Comparison of ENCODE assay signal across 1 cellular context in genomic region chr3:122572940-122573412, GRCh38.
TF ChIP-seq lines count a peak whose summit lies in the region.

No MANE protein-coding gene starts in this region.

TF ChIP-seq in HEK293, 187 proteins besides CTCF, POLR2A, EP300 and RAD21 (continued from another document and continues in another):
- no peak for TF ChIP-seq ZNF518A (tag by site-specific recombination; conservative IDR thresholded peaks at IDR 0.05; ENCODE audit: low read depth)
- 0 out of 2 replicates have a peak, but pooled peaks have one; percentile 24 for TF ChIP-seq ZNF366 (tag by site-specific recombination; conservative IDR thresholded peaks at IDR 0.05)
- TF ChIP-seq ZNF19 (tag by site-specific recombination; IDR thresholded peaks at IDR 0.05; ENCODE audit: low read depth) = no peak
- TF ChIP-seq KLF16 (tag by site-specific recombination; IDR thresholded peaks at IDR 0.05) = no peak
- TF ChIP-seq SCRT1 (tag by site-specific recombination; IDR thresholded peaks at IDR 0.05; ENCODE audit: borderline replicate concordance) = no peak
- TF ChIP-seq ZFP37 (tag by site-specific recombination; IDR thresholded peaks at IDR 0.05) = no peak
- TF ChIP-seq ZNF660 (tag by site-specific recombination; IDR thresholded peaks at IDR 0.05) = 0 out of 2 replicates have a peak, but pooled peaks have one; percentile 49
- TF ChIP-seq ZNF791 (tag by site-specific recombination; IDR thresholded peaks at IDR 0.05) = no peak
- peak; percentile 76; the same call in 1 of the 2 replicates for TF ChIP-seq SP7 (tag by site-specific recombination; IDR thresholded peaks at IDR 0.05)
- TF ChIP-seq GLIS2 (tag by site-specific recombination; IDR thresholded peaks at IDR 0.05) = peak; percentile 75
- TF ChIP-seq ZBTB49 (tag by site-specific recombination; IDR thresholded peaks at IDR 0.05; ENCODE audit: low read depth) = no peak
- TF ChIP-seq ZNF692 (tag by site-specific recombination; IDR thresholded peaks at IDR 0.05) = no peak
- TF ChIP-seq ZNF514 (tag by site-specific recombination; IDR thresholded peaks at IDR 0.05) = no peak
- no peak for TF ChIP-seq ZNF132 (tag by site-specific recombination; IDR thresholded peaks at IDR 0.05; ENCODE audit: borderline replicate concordance)
- TF ChIP-seq ZNF830 (tag by site-specific recombination; IDR thresholded peaks at IDR 0.05; ENCODE audit: low read depth) = no peak
- TF ChIP-seq ZNF423 (tag by site-specific recombination; IDR thresholded peaks at IDR 0.05) = no peak
- TF ChIP-seq REST (tag by site-specific recombination; IDR thresholded peaks at IDR 0.05) = no peak
- no peak for TF ChIP-seq TSHZ1 (tag by site-specific recombination; IDR thresholded peaks at IDR 0.05; ENCODE audit: borderline replicate concordance)
- TF ChIP-seq GFI1B (tag by site-specific recombination; IDR thresholded peaks at IDR 0.05) = 0 out of 2 replicates have a peak, but pooled peaks have one; percentile 60
- no peak for TF ChIP-seq EGR2 (tag by site-specific recombination; IDR thresholded peaks at IDR 0.05; ENCODE audit: low read depth)
- no peak for TF ChIP-seq TCF7L2 (IDR thresholded peaks at IDR 0.05; ENCODE audit: borderline replicate concordance, low read depth, low read length)
- no peak for TF ChIP-seq ZNF23 (tag by site-specific recombination; IDR thresholded peaks at IDR 0.05; ENCODE audit: borderline replicate concordance)
- TF ChIP-seq ZNF184 (tag by site-specific recombination; IDR thresholded peaks at IDR 0.05) = 0 out of 2 replicates have a peak, but pooled peaks have one; percentile 23
- TF ChIP-seq BCL6B (tag by site-specific recombination; IDR thresholded peaks at IDR 0.05) = peak; percentile 49; the same call in 1 of the 2 replicates
- no peak for TF ChIP-seq YY1 (tag by site-specific recombination; IDR thresholded peaks at IDR 0.05)
- TF ChIP-seq ZNF433 (tag by site-specific recombination; IDR thresholded peaks at IDR 0.05; ENCODE audit: low read depth) = no peak
- TF ChIP-seq ZNF677 (tag by site-specific recombination; IDR thresholded peaks at IDR 0.05) = no peak
- TF ChIP-seq ZNF248 (tag by site-specific recombination; IDR thresholded peaks at IDR 0.05) = no peak
- peak; percentile 30; the same call in 1 of the 2 replicates for TF ChIP-seq HIC1 (tag by site-specific recombination; IDR thresholded peaks at IDR 0.05)
- peak; percentile 50; the same call in 1 of the 2 replicates for TF ChIP-seq MZF1 (tag by site-specific recombination; IDR thresholded peaks at IDR 0.05; ENCODE audit: borderline replicate concordance)
- TF ChIP-seq ZNF473 (tag by site-specific recombination; IDR thresholded peaks at IDR 0.05) = no peak
- TF ChIP-seq ZNF701 (tag by site-specific recombination; IDR thresholded peaks at IDR 0.05) = no peak
- peak; percentile 85 for TF ChIP-seq PATZ1 (tag by site-specific recombination; IDR thresholded peaks at IDR 0.05)
- TF ChIP-seq GLIS1 (tag by site-specific recombination; IDR thresholded peaks at IDR 0.05) = peak; percentile 67
